Comparison of ENCODE assay signal across 8 cellular contexts in genomic region chr12:109098142-109098652, GRCh38. TPM values are rescaled to one million over a fixed set of nuclear protein-coding genes. Genes with fewer than 3 reads are reported as not detected.
DNase-seq lines count a peak whose midpoint lies in the region; ATAC-seq, FAIRE-seq and TF ChIP-seq lines count a peak whose summit lies in the region.

No MANE protein-coding gene starts in this region.

- H3K4me1 ChIP-seq in BE2C (0 out of 2 replicates have a peak, but pooled peaks cover 5% of the 10 kb centered on the region), osteoblast (ENCODE audit: insufficient read depth, low read length) (peaks cover 23% of the 10 kb centered on the region)

- peaks cover 26% of the 10 kb centered on the region for H3K79me2 ChIP-seq in osteoblast (ENCODE audit: insufficient read depth, low read length)

- peak overlapping the region; percentile 91 for H3K4me2 ChIP-seq in osteoblast (ENCODE audit: insufficient read depth, low read length)

- H3K27ac ChIP-seq in osteoblast (ENCODE audit: low read depth, low read length), result peak overlapping the region; percentile 83

- ATAC-seq in HG03196 (IDR thresholded peaks at IDR 0.05; ENCODE audit: unreplicated experiment), result peak; percentile 28

- DNase-seq in BE2C (no peak), GM19239 (ENCODE audit: insufficient read length, low spot score) (no peak), fibroblast of the conjunctiva (ENCODE audit: low read depth) (peak; percentile 44), osteoblast (ENCODE audit: insufficient read length, low spot score, missing footprints) (no peak), GM19238 (ENCODE audit: insufficient read length, low spot score) (no peak), SKM-1 treated with dmso at 0.1 percent for 144 hours (lab: John Stamatoyannopoulos, UW; ENCODE audit: unreplicated experiment) (no peak)

- peak overlapping the region; percentile 88 for H3K4me3 ChIP-seq in BE2C (ENCODE audit: low read depth, low read length)
- H3K4me3 ChIP-seq in WI38 (ENCODE audit: low read depth, low read length), result peak overlapping the region; percentile 63
- H3K4me3 ChIP-seq in osteoblast (ENCODE audit: insufficient read depth, low read length), result peak overlapping the region; percentile 91

- peak overlapping the region; percentile 96 for H2AFZ ChIP-seq in osteoblast (ENCODE audit: low read length)

- H3K36me3 ChIP-seq in BE2C, result peaks cover 49% of the 10 kb centered on the region
- peaks cover 3% of the 10 kb centered on the region for H3K36me3 ChIP-seq in osteoblast (ENCODE audit: insufficient read depth, low read length)

- no peaks in the 10 kb centered on the region for H3K9me3 ChIP-seq in BE2C
- H3K9me3 ChIP-seq in osteoblast (ENCODE audit: low read depth, low read length), result no peaks in the 10 kb centered on the region

- H4K20me1 ChIP-seq in osteoblast (ENCODE audit: insufficient read depth, low read length), result no peaks in the 10 kb centered on the region

- H3K27me3 ChIP-seq in BE2C (no peaks in the 10 kb centered on the region), osteoblast (ENCODE audit: insufficient read depth, low read length) (no peaks in the 10 kb centered on the region)

- TF ChIP-seq CTCF in BE2C (IDR thresholded peaks at IDR 0.05; ENCODE audit: low read depth, low read length) (no peak), WI38 (IDR thresholded peaks at IDR 0.05; ENCODE audit: low read depth, low read length) (no peak), osteoblast (IDR thresholded peaks at IDR 0.05; ENCODE audit: extremely low read depth, low read depth, low read length) (no peak)

- FAIRE-seq in GM19239 (lab: Jason Lieb, UNC), result peak; percentile 11

RNA-seq across cellular contexts. Expression of gene UNG, which starts 0.8 kb away (rescaled TPM):
- 13.2 TPM for polyA plus RNA-seq in BE2C (2012; ENCODE audit: insufficient read depth, insufficient read length, low read depth)
- total RNA-seq in osteoblast, result 38.0 and 41.8 TPM in 2 replicates

RNA-seq across cellular contexts. Expression of gene ALKBH2, which starts 4.9 kb away (rescaled TPM):
- 131 TPM for polyA plus RNA-seq in BE2C (2012; ENCODE audit: insufficient read depth, insufficient read length, low read depth)
- total RNA-seq in osteoblast, result 22.4 and 25.0 TPM in 2 replicates

RNA-seq across cellular contexts. Expression of gene ACACB, which starts 18.2 kb away (rescaled TPM):
- polyA plus RNA-seq in BE2C (2012; ENCODE audit: insufficient read depth, insufficient read length, low read depth), result 3.0 TPM
- 13.8 and 16.2 TPM in 2 replicates for total RNA-seq in osteoblast

RNA-seq across cellular contexts. Expression of gene USP30, which starts 45.8 kb away (rescaled TPM):
- polyA plus RNA-seq in BE2C (2012; ENCODE audit: insufficient read depth, insufficient read length, low read depth), result 26.4 TPM
- total RNA-seq in osteoblast, result 10.1 and 15.6 TPM in 2 replicates
